Comparison of ENCODE assay signal across 13 cellular contexts in genomic region chr5:74017112-74017511, GRCh38.
DNase-seq lines count a peak whose midpoint lies in the region; ATAC-seq lines count a peak whose summit lies in the region.
"Had no signal": no experiment of that assay in that cellular context is flagged by ENCODE, and none has a peak within 500 bp of the region (broad histone marks: within the 10 kb centered on the region; RNA-seq: fewer than 3 reads in every experiment).

No MANE protein-coding gene starts in this region.

- DNase-seq in DMS53 (lab: John Stamatoyannopoulos, UW) (peak; percentile 10), DMS53 treated with DMSO at 0.1 percent for 48 hours (lab: John Stamatoyannopoulos, UW; ENCODE audit: unreplicated experiment) (no peak), NCI-H2029 (lab: John Stamatoyannopoulos, UW) (peak; percentile 22), epithelial cell of prostate (ENCODE audit: low read depth, low spot score) (peak; percentile 80), sciatic nerve (ENCODE audit: low spot score) (no peak), NCI-H82 treated with DMSO at 0.1 percent for 48 hours (lab: John Stamatoyannopoulos, UW; ENCODE audit: unreplicated experiment) (no peak), NCI-H774 (lab: John Stamatoyannopoulos, UW) (no peak), nucleus accumbens (lab: John Stamatoyannopoulos, UW) (no peak)
- DNase-seq: activated CD4-positive, alpha-beta T cell treated with anti-CD3 and anti-CD28 coated beads, Interleukin-2, amount 10 ng/mL, durations not matched to agents 24 days and 14 days; activated T-cell treated with anti-CD3 and anti-CD28 coated beads, Interleukin-2, amount 50 U/mL, for 72 hours; colonic mucosa; NCI-H510A treated with DMSO at 0.1 percent for 48 hours; T-helper 17 cell had no signal

- intact Hi-C loops in sciatic nerve (cut with DNase I): no loop called here

- peak overlapping the region; percentile 62 for H3K27ac ChIP-seq in epithelial cell of prostate
- H3K27ac ChIP-seq: colonic mucosa had no signal

- peak; percentile 22 for ATAC-seq in sciatic nerve
- ATAC-seq: activated T-cell treated with anti-CD3 and anti-CD28 coated beads, Interleukin-2, amount 50 U/mL, for 72 hours; T-helper 17 cell had no signal

Comparison
In these comparisons a context has a peak if more than half of its experiments do, and no peak if none do; other contexts are left out.
1. DNase-seq: peak in DMS53 (single experiment), NCI-H2029 (single experiment) and epithelial cell of prostate (single experiment); none in DMS53 treated with DMSO at 0.1 percent for 48 hours (single experiment), sciatic nerve (single experiment), NCI-H82 treated with DMSO at 0.1 percent for 48 hours (single experiment), NCI-H774 (single experiment) and nucleus accumbens (0 of 56).